Comparison of ENCODE assay signal across 10 cellular contexts in the genomic region with DNA sequence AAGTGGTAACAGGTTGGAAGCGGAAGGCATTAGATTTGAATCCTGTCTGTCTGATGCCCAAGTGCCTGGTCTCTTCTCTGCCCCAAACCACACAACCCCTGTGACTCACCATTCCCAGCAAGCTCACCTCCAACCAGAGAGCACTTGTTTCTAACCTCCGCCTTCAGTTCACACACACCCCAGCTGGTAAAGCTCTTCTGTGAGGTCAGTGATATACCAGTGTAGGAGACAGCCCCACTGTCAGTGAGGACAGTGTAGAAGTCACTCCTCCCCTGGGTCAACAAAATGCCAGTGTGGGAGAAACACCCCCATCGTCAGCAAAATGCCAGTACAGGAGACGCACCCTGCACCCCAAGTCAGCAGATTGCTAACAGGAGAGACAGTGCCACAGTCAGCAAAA. TPM values are rescaled to one million over a fixed set of nuclear protein-coding genes. Genes with fewer than 3 reads are reported as not detected.
DNase-seq lines count a peak whose midpoint lies in the region; ATAC-seq and TF ChIP-seq lines count a peak whose summit lies in the region.
"Had no signal": no experiment of that assay in that cellular context is flagged by ENCODE, and none has a peak within 500 bp of the region (broad histone marks: within the 10 kb centered on the region; RNA-seq: fewer than 3 reads in every experiment).

No MANE protein-coding gene starts in this region.

- H3K9me3 ChIP-seq in breast epithelium: no peaks in the 10 kb centered on the region
- H3K9me3 ChIP-seq: Peyer's patch had no signal

- no TSS peak for BruUV-seq in MCF 10A (replicated peaks; lab: Mats Ljungman, UMichigan)

- CTCF ChIA-PET in MCF 10A (lab: Yijun Ruan, JAX): interaction anchor here (0.7 to 1.9 kb wide), 5 partner anchors 10 to 130 kb away, joined by 3 to 5 read pairs (median 3); no protein-coding TSS in a partner anchor

- no peaks in the 10 kb centered on the region for H3K27me3 ChIP-seq in breast epithelium
- H3K27me3 ChIP-seq in foreskin keratinocyte: peaks cover 20% of the 10 kb centered on the region
- H3K27me3 ChIP-seq: Peyer's patch had no signal

- H3K4me1 ChIP-seq in breast epithelium (peaks cover 0 to 5% of the 10 kb centered on the region in 2 donors), foreskin keratinocyte (peaks cover 2% of the 10 kb centered on the region)

- TF ChIP-seq CTCF in MCF 10A (IDR thresholded peaks at IDR 0.05; ENCODE audit: unreplicated experiment) (no peak), breast epithelium (IDR thresholded peaks at IDR 0.05) (no peak), foreskin keratinocyte (conservative IDR thresholded peaks at IDR 0.05) (no peak)

- H3K36me3 Mint-ChIP-seq in MCF 10A (ENCODE audit: insufficient read depth, unreplicated experiment): no peaks in the 10 kb centered on the region

- H3K36me3 ChIP-seq in breast epithelium: no peaks in the 10 kb centered on the region
- H3K36me3 ChIP-seq: Peyer's patch had no signal

- TF ChIP-seq POLR2A in breast epithelium (IDR thresholded peaks at IDR 0.05): no peak

- DNase-seq in MCF 10A (ENCODE audit: unreplicated experiment) (peak; percentile 68), breast epithelium (ENCODE audit: low spot score in 2 of 2) (no peak), RPMI7951 (ENCODE audit: low read depth) (peak; percentile 54), foreskin keratinocyte (peak; percentile 43 to 69), SW 1271 (lab: John Stamatoyannopoulos, UW) (no peak), AML-193 (lab: John Stamatoyannopoulos, UW) (no peak)
- peak; percentile 34 to 59 for DNase-seq in stimulated activated naive CD8-positive, alpha-beta T cell treated with anti-CD3 and anti-CD28 coated beads, Interleukin-15, amount 100 ng/mL, for 72 hours
- DNase-seq: DMS153, Peyer's patch had no signal

- H3K27ac Mint-ChIP-seq in MCF 10A (ENCODE audit: low read depth, unreplicated experiment): peak overlapping the region; percentile 20
- H3K27ac Mint-ChIP-seq in stimulated activated naive CD8-positive, alpha-beta T cell treated with anti-CD3 and anti-CD28 coated beads, Interleukin-15, amount 100 ng/mL, for 72 hours: peak overlapping the region; percentile 49 to 69

- H3K4me3 ChIP-seq in breast epithelium: no peak overlapping the region
- H3K4me3 ChIP-seq: Peyer's patch had no signal

- H3K4me3 Mint-ChIP-seq in MCF 10A (ENCODE audit: unreplicated experiment): no peak overlapping the region
- peak overlapping the region; percentile 48 to 65 for H3K4me3 Mint-ChIP-seq in stimulated activated naive CD8-positive, alpha-beta T cell treated with anti-CD3 and anti-CD28 coated beads, Interleukin-15, amount 100 ng/mL, for 72 hours

- POLR2A ChIA-PET in MCF 10A (lab: Yijun Ruan, JAX): interaction anchor here (1.8 to 2.6 kb wide), 2 partner anchors 28 to 47 kb away, joined by 6 to 12 read pairs; a partner anchor contains a TSS

- peak; percentile 53 for ATAC-seq in foreskin keratinocyte
- ATAC-seq in stimulated activated naive CD8-positive, alpha-beta T cell treated with anti-CD3 and anti-CD28 coated beads, Interleukin-15, amount 100 ng/mL, for 72 hours: peak; percentile 82
- ATAC-seq in HG03520 (IDR thresholded peaks at IDR 0.05; ENCODE audit: unreplicated experiment): no peak

- H3K27ac ChIP-seq in breast epithelium (no peak overlapping the region), foreskin keratinocyte (no peak overlapping the region)

- no peaks in the 10 kb centered on the region for H3K27me3 Mint-ChIP-seq in MCF 10A (ENCODE audit: insufficient read depth, unreplicated experiment)
- H3K27me3 Mint-ChIP-seq in stimulated activated naive CD8-positive, alpha-beta T cell treated with anti-CD3 and anti-CD28 coated beads, Interleukin-15, amount 100 ng/mL, for 72 hours: no peaks in the 10 kb centered on the region

- no peaks in the 10 kb centered on the region for H3K9me3 Mint-ChIP-seq in MCF 10A (ENCODE audit: unreplicated experiment)
- H3K9me3 Mint-ChIP-seq in stimulated activated naive CD8-positive, alpha-beta T cell treated with anti-CD3 and anti-CD28 coated beads, Interleukin-15, amount 100 ng/mL, for 72 hours: no peaks in the 10 kb centered on the region

- intact Hi-C loops in MCF 10A (cut with micrococcal nuclease): loop anchor here (10.0 kb wide), 1 partner anchor 518 kb away; no protein-coding TSS in a partner anchor
- intact Hi-C loops in breast epithelium (cut with DNase I; ENCODE audit: low total_unique reads): no loop called here

- peaks cover 18% of the 10 kb centered on the region for H3K4me1 Mint-ChIP-seq in MCF 10A (ENCODE audit: insufficient read depth, unreplicated experiment)
- H3K4me1 Mint-ChIP-seq in stimulated activated naive CD8-positive, alpha-beta T cell treated with anti-CD3 and anti-CD28 coated beads, Interleukin-15, amount 100 ng/mL, for 72 hours: peaks cover 38% of the 10 kb centered on the region

RNA-seq across cellular contexts. Expression of a gene that starts 2.6 kb away (rescaled TPM):
- total RNA-seq in MCF 10A (2022) (0.29 and 0.58 TPM in 2 replicates), breast epithelium (1 to 10 TPM in 2 of 3 donors, under 1 TPM in 1; 0.64 to 4.4 (median 2.6) TPM), foreskin keratinocyte (1.4 TPM in 2 replicates)
- 0.84 and 2.1 TPM in 2 replicates for total RNA-seq in RPMI7951 (2014; rRNA removed; shearing (Covaris generic))
- polyA plus RNA-seq in foreskin keratinocyte: 0.51 and 0.67 TPM in 2 replicates

RNA-seq across cellular contexts. Expression of a gene that starts 28.6 kb away (rescaled TPM):
- total RNA-seq in MCF 10A (2022) (66.4 and 69.6 TPM in 2 replicates), breast epithelium (10 to 100 TPM; 42.7 to 69.7 (median 55.7) TPM), foreskin keratinocyte (26.2 and 29.3 TPM in 2 replicates)
- total RNA-seq in RPMI7951 (2014; rRNA removed; shearing (Covaris generic)): 26.1 and 42.6 TPM in 2 replicates
- 31.2 and 33.2 TPM in 2 replicates for polyA plus RNA-seq in foreskin keratinocyte

Comparison
In these comparisons a context has a peak if more than half of its experiments do, and no peak if none do; other contexts are left out.
1. DNase-seq: peak in MCF 10A (single experiment), RPMI7951 (single experiment), foreskin keratinocyte (2 of 2) and stimulated activated naive CD8-positive, alpha-beta T cell treated with anti-CD3 and anti-CD28 coated beads, Interleukin-15, amount 100 ng/mL, for 72 hours (2 of 2); none in breast epithelium (0 of 2), SW 1271 (0 of 2) and AML-193 (0 of 2).